27 cellular contexts compared by ENCODE assay signal in genomic region chr1:98496246-98496995, GRCh38.
DNase-seq lines count a peak whose midpoint lies in the region; ATAC-seq, FAIRE-seq and TF ChIP-seq lines count a peak whose summit lies in the region.
"Had no signal": no experiment of that assay in that cellular context is flagged by ENCODE, and none has a peak within 500 bp of the region (broad histone marks: within the 10 kb centered on the region; RNA-seq: fewer than 3 reads in every experiment).

No MANE protein-coding gene starts in this region.

- H3K27ac Mint-ChIP-seq in MCF 10A (ENCODE audit: low read depth, unreplicated experiment): no peak overlapping the region
- H3K27ac Mint-ChIP-seq in activated CD4-positive, alpha-beta T cell treated with anti-CD3 and anti-CD28 coated beads, Interleukin-2, amount 10 ng/mL, durations not matched to agents 7 days and 5 days: no peak overlapping the region
- H3K27ac Mint-ChIP-seq: activated naive CD8-positive, alpha-beta T cell; activated T-helper 1 cell treated with anti-CD3 and anti-CD28 coated beads, Interleukin-12 subunit alpha, Interleukin-12 subunit beta, Interleukin-2, Interleukin-4 antibody, amounts not matched to agents 30 ng/mL and 10 ng/mL and 1 ng/mL, durations not matched to agents 14 hours and 24 hours and 36 hours; naive thymus-derived CD8-positive, alpha-beta T cell had no signal

- CTCF ChIA-PET in MCF 10A (lab: Yijun Ruan, JAX): interaction anchor here (0.6 kb wide), 1 partner anchor 1357 kb away, joined by 3 read pairs; no protein-coding TSS in a partner anchor
- CTCF ChIA-PET in activated CD4-positive, alpha-beta T cell treated with anti-CD3 and anti-CD28 coated beads, Interleukin-2, amount 10 ng/mL, durations not matched to agents 7 days and 5 days (lab: Charles Lee): no interaction called here

- no peak for TF ChIP-seq POLR2A in breast epithelium (IDR thresholded peaks at IDR 0.05)

- H3K4me3 Mint-ChIP-seq in MCF 10A (ENCODE audit: unreplicated experiment): no peak overlapping the region
- no peak overlapping the region for H3K4me3 Mint-ChIP-seq in activated CD4-positive, alpha-beta T cell treated with anti-CD3 and anti-CD28 coated beads, Interleukin-2, amount 10 ng/mL, durations not matched to agents 7 days and 5 days
- H3K4me3 Mint-ChIP-seq: activated naive CD8-positive, alpha-beta T cell; activated T-helper 1 cell treated with anti-CD3 and anti-CD28 coated beads, Interleukin-12 subunit alpha, Interleukin-12 subunit beta, Interleukin-2, Interleukin-4 antibody, amounts not matched to agents 30 ng/mL and 10 ng/mL and 1 ng/mL, durations not matched to agents 14 hours and 24 hours and 36 hours; central memory CD8-positive, alpha-beta T cell; naive thymus-derived CD8-positive, alpha-beta T cell had no signal

- intact Hi-C loops in MCF 10A (cut with micrococcal nuclease): no loop called here
- intact Hi-C loops in breast epithelium (cut with DNase I; ENCODE audit: low total_unique reads): loop anchor here (5.0 kb wide), 1 partner anchor 1389 kb away; no protein-coding TSS in a partner anchor

- no peak overlapping the region for H3K27ac ChIP-seq in breast epithelium
- H3K27ac ChIP-seq: ascending aorta, hepatocyte, stomach, tibial nerve had no signal

- peaks cover 11% of the 10 kb centered on the region for H3K4me1 Mint-ChIP-seq in MCF 10A (ENCODE audit: insufficient read depth, unreplicated experiment)
- H3K4me1 Mint-ChIP-seq in activated CD4-positive, alpha-beta T cell treated with anti-CD3 and anti-CD28 coated beads, Interleukin-2, amount 10 ng/mL, durations not matched to agents 7 days and 5 days: no peaks in the 10 kb centered on the region
- H3K4me1 Mint-ChIP-seq: central memory CD8-positive, alpha-beta T cell; naive thymus-derived CD8-positive, alpha-beta T cell had no signal

- no TSS peak for BruUV-seq in MCF 10A (replicated peaks; lab: Mats Ljungman, UMichigan)

- POLR2A ChIA-PET in MCF 10A (lab: Yijun Ruan, JAX): no interaction called here
- POLR2A ChIA-PET in activated CD4-positive, alpha-beta T cell treated with anti-CD3 and anti-CD28 coated beads, Interleukin-2, amount 10 ng/mL, durations not matched to agents 7 days and 5 days (lab: Charles Lee): no interaction called here

- H3K27me3 ChIP-seq in breast epithelium: no peaks in the 10 kb centered on the region
- H3K27me3 ChIP-seq: ascending aorta, hepatocyte, stomach, tibial nerve had no signal

- H3K36me3 Mint-ChIP-seq in MCF 10A (ENCODE audit: insufficient read depth, unreplicated experiment): no peaks in the 10 kb centered on the region
- no peaks in the 10 kb centered on the region for H3K36me3 Mint-ChIP-seq in activated CD4-positive, alpha-beta T cell treated with anti-CD3 and anti-CD28 coated beads, Interleukin-2, amount 10 ng/mL, durations not matched to agents 7 days and 5 days (ENCODE audit: low read depth)
- H3K36me3 Mint-ChIP-seq: activated naive CD8-positive, alpha-beta T cell; naive thymus-derived CD8-positive, alpha-beta T cell had no signal

- no peaks in the 10 kb centered on the region for H3K4me1 ChIP-seq in breast epithelium
- H3K4me1 ChIP-seq: ascending aorta, stomach, tibial nerve had no signal

- no peak overlapping the region for H3K4me3 ChIP-seq in breast epithelium
- H3K4me3 ChIP-seq: ascending aorta, GM12878, hepatocyte, stomach, tibial nerve had no signal

- ATAC-seq in HG03108 (IDR thresholded peaks at IDR 0.05; ENCODE audit: unreplicated experiment): no peak
- ATAC-seq: GM12878; left lobe of liver; naive thymus-derived CD8-positive, alpha-beta T cell; Right ventricle myocardium inferior had no signal

- no peaks in the 10 kb centered on the region for H3K36me3 ChIP-seq in breast epithelium
- H3K36me3 ChIP-seq: ascending aorta, stomach, tibial nerve had no signal

- no peak for FAIRE-seq in frontal cortex (lab: Jason Lieb, UNC)
- FAIRE-seq: GM12878 had no signal

- no peak for TF ChIP-seq CTCF in MCF 10A (IDR thresholded peaks at IDR 0.05; ENCODE audit: unreplicated experiment)
- TF ChIP-seq CTCF in breast epithelium (IDR thresholded peaks at IDR 0.05): no peak

- H3K9me3 ChIP-seq in breast epithelium: no peaks in the 10 kb centered on the region
- H3K9me3 ChIP-seq: ascending aorta, stomach, tibial nerve had no signal

- no peaks in the 10 kb centered on the region for H3K27me3 Mint-ChIP-seq in MCF 10A (ENCODE audit: insufficient read depth, unreplicated experiment)
- no peaks in the 10 kb centered on the region for H3K27me3 Mint-ChIP-seq in activated CD4-positive, alpha-beta T cell treated with anti-CD3 and anti-CD28 coated beads, Interleukin-2, amount 10 ng/mL, durations not matched to agents 7 days and 5 days
- H3K27me3 Mint-ChIP-seq: activated naive CD8-positive, alpha-beta T cell had no signal

- H3K9me3 Mint-ChIP-seq in MCF 10A (ENCODE audit: unreplicated experiment): no peaks in the 10 kb centered on the region
- no peaks in the 10 kb centered on the region for H3K9me3 Mint-ChIP-seq in activated CD4-positive, alpha-beta T cell treated with anti-CD3 and anti-CD28 coated beads, Interleukin-2, amount 10 ng/mL, durations not matched to agents 7 days and 5 days
- H3K9me3 Mint-ChIP-seq: activated T-helper 1 cell treated with anti-CD3 and anti-CD28 coated beads, Interleukin-12 subunit alpha, Interleukin-12 subunit beta, Interleukin-2, Interleukin-4 antibody, amounts not matched to agents 30 ng/mL and 10 ng/mL and 1 ng/mL, durations not matched to agents 14 hours and 24 hours and 36 hours; central memory CD8-positive, alpha-beta T cell had no signal

- DNase-seq in MCF 10A (ENCODE audit: unreplicated experiment) (peak; percentile 6), breast epithelium (ENCODE audit: low spot score in 2 of 2) (no peak), NCI-H69 (lab: John Stamatoyannopoulos, UW) (peak; percentile 4), fibroblast of gingiva (ENCODE audit: low read depth) (peak; percentile 15), frontal cortex (ENCODE audit: low spot score in 2 of 2) (no peak)
- no peak for DNase-seq in activated naive CD4-positive, alpha-beta T cell treated with anti-CD3 and anti-CD28 coated beads, Interleukin-2, amount 50 U/mL, for 16 hours
- no peak for DNase-seq in activated CD4-positive, alpha-beta T cell treated with anti-CD3 and anti-CD28 coated beads, Interleukin-2, amount 10 ng/mL, durations not matched to agents 7 days and 5 days
- DNase-seq: 8988T; DMS53; foreskin melanocyte; Kasumi-1; naive thymus-derived CD8-positive, alpha-beta T cell; NCI-H1048; NCI-H1930; stimulated activated CD8-positive, alpha-beta memory T cell treated with anti-CD3 and anti-CD28 coated beads, Interleukin-4, amount 100 ng/mL, for 48 hours; stomach; T1000 had no signal

Comparison
In these comparisons a context has a peak if more than half of its experiments do, and no peak if none do; other contexts are left out.
1. DNase-seq: peak in MCF 10A (single experiment), NCI-H69 (single experiment) and fibroblast of gingiva (single experiment); none in breast epithelium (0 of 2), frontal cortex (0 of 2), activated naive CD4-positive, alpha-beta T cell treated with anti-CD3 and anti-CD28 coated beads, Interleukin-2, amount 50 U/mL, for 16 hours (single experiment) and activated CD4-positive, alpha-beta T cell treated with anti-CD3 and anti-CD28 coated beads, Interleukin-2, amount 10 ng/mL, durations not matched to agents 7 days and 5 days (single experiment).